Comparison of ENCODE assay signal across 22 cellular contexts in the genomic region with DNA sequence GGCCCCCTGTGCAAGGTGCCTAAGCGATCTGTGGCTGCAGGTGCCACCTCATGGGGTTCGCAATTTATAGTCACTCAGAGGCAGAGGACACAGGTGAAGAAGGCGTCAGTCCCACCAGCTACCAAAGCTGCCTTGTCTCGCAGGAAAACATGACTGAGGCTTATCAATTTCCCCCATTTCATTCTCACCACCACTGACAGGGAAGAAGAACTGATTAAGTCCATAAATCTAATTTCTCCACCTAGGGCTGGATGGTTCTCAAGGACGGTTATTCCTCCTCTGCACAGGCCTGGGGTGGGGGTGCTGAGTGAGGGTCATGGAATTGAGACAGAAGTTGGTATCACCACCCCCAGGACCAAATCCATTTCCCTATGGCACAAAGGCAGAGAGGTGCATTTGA. TPM values are rescaled to one million over a fixed set of nuclear protein-coding genes. Genes with fewer than 3 reads are reported as not detected.
DNase-seq lines count a peak whose midpoint lies in the region; ATAC-seq, FAIRE-seq and TF ChIP-seq lines count a peak whose summit lies in the region.
"Had no signal": no experiment of that assay in that cellular context is flagged by ENCODE, and none has a peak within 500 bp of the region (broad histone marks: within the 10 kb centered on the region; RNA-seq: fewer than 3 reads in every experiment).

No MANE protein-coding gene starts in this region.

- no peak for ATAC-seq in CD4-positive, CD25-positive, alpha-beta regulatory T cell (ENCODE audit: low read depth in 2 of 2)
- ATAC-seq in RWPE2 (ENCODE audit: low read depth) (no peak), GM12878 (no peak)
- ATAC-seq: Right ventricle myocardium inferior had no signal

- H3K4me3 Mint-ChIP-seq in CD4-positive, CD25-positive, alpha-beta regulatory T cell: no peak overlapping the region
- no peak overlapping the region for H3K4me3 Mint-ChIP-seq in neural crest cell

- no peaks in the 10 kb centered on the region for H3K9me2 ChIP-seq in PC-9 (ENCODE audit: insufficient read depth)

- H3K4me1 ChIP-seq in CD4-positive, CD25-positive, alpha-beta regulatory T cell (ENCODE audit: control insufficient read depth, insufficient read depth, low read length, poor library complexity, severe bottlenecking): no peaks in the 10 kb centered on the region
- H3K4me1 ChIP-seq in RWPE2 (ENCODE audit: insufficient read depth, poor library complexity, severe bottlenecking): peaks cover 33% of the 10 kb centered on the region
- peaks cover 8% of the 10 kb centered on the region for H3K4me1 ChIP-seq in GM12878 (ENCODE audit: control insufficient read depth, insufficient read depth, low read length)
- H3K4me1 ChIP-seq in PC-9 (replicated peaks; ENCODE audit: insufficient read depth): peaks cover 93% of the 10 kb centered on the region

- no peaks in the 10 kb centered on the region for H3K27me3 Mint-ChIP-seq in CD4-positive, CD25-positive, alpha-beta regulatory T cell
- no peaks in the 10 kb centered on the region for H3K27me3 Mint-ChIP-seq in neural crest cell (ENCODE audit: low read depth)

- H3K79me2 ChIP-seq in GM12878 (ENCODE audit: control insufficient read depth, insufficient read depth, low read length) (no peaks in the 10 kb centered on the region), PC-9 (ENCODE audit: low read depth) (peaks cover 35% of the 10 kb centered on the region)

- H3K27ac ChIP-seq in CD4-positive, CD25-positive, alpha-beta regulatory T cell (ENCODE audit: insufficient read depth, low read length, poor library complexity, severe bottlenecking): no peak overlapping the region
- H3K27ac ChIP-seq in RWPE2 (ENCODE audit: poor library complexity, severe bottlenecking) (peak overlapping the region; percentile 92), GM12878 (ENCODE audit: control insufficient read depth, insufficient read depth) (no peak overlapping the region), PC-9 (no peak overlapping the region)
- H3K27ac ChIP-seq: Peyer's patch had no signal

- no peak for TF ChIP-seq EP300 in GM12878 (IDR thresholded peaks at IDR 0.05; ENCODE audit: borderline replicate concordance in 1 of 2, control insufficient read depth in 1 of 2, low read depth in 2 of 2, low read length in 2 of 2)

- TF ChIP-seq POLR2A in GM12878 (IDR thresholded peaks at IDR 0.05; ENCODE audit: low read depth, low read length) (no peak), erythroblast (IDR thresholded peaks at IDR 0.05; ENCODE audit: low read length) (no peak)

- SMC1A ChIA-PET in GM12878 (lab: Charles Lee; ENCODE audit: uncharacterized antibody, unreplicated experiment): no interaction called here

- in situ Hi-C loops in GM12878 (cut with MboI): no loop called here

- intact Hi-C loops in GM12878 (cut with micrococcal nuclease; ENCODE audit: unreplicated experiment) (no loop called here), PC-9 (cut with micrococcal nuclease; ENCODE audit: unreplicated experiment) (no loop called here)

- H3K27ac Mint-ChIP-seq in CD4-positive, CD25-positive, alpha-beta regulatory T cell: peak overlapping the region in 2 of 3 donors; percentile 62 to 80
- H3K27ac Mint-ChIP-seq in neural crest cell (ENCODE audit: unreplicated experiment): peak overlapping the region; percentile 52

- H3K36me3 ChIP-seq in CD4-positive, CD25-positive, alpha-beta regulatory T cell (ENCODE audit: control insufficient read depth, insufficient read depth, low read length): no peaks in the 10 kb centered on the region
- H3K36me3 ChIP-seq in RWPE2 (ENCODE audit: low read depth): no peaks in the 10 kb centered on the region
- H3K36me3 ChIP-seq in GM12878 (ENCODE audit: control insufficient read depth in 2 of 2, insufficient read depth in 2 of 2, low read length in 1 of 2): no peaks in the 10 kb centered on the region
- H3K36me3 ChIP-seq in PC-9 (ENCODE audit: low read depth): no peaks in the 10 kb centered on the region
- H3K36me3 ChIP-seq: Peyer's patch had no signal

- no peaks in the 10 kb centered on the region for H3K9me3 ChIP-seq in CD4-positive, CD25-positive, alpha-beta regulatory T cell (ENCODE audit: control insufficient read depth in 2 of 2, low read length in 2 of 2)
- H3K9me3 ChIP-seq in RWPE2 (ENCODE audit: severe bottlenecking) (no peaks in the 10 kb centered on the region), GM12878 (replicated peaks; ENCODE audit: control insufficient read depth, insufficient read depth, low read length) (no peaks in the 10 kb centered on the region; the same call in 1 of the 3 replicates), PC-9 (ENCODE audit: insufficient read depth, low read depth) (no peaks in the 10 kb centered on the region)
- H3K9me3 ChIP-seq: Peyer's patch had no signal

- FAIRE-seq in GM12878 (lab: Jason Lieb, UNC): peak; percentile 27
- FAIRE-seq: D721Med, GM19239, H1 had no signal

- RAD21 ChIA-PET in GM12878 (lab: Charles Lee; ENCODE audit: unreplicated experiment): no interaction called here

- POLR2A ChIA-PET in GM12878 (lab: Charles Lee) (no interaction called here), PC-9 (lab: Charles Lee; ENCODE audit: unreplicated experiment) (no interaction called here)

- WGBS in GM12878 (ENCODE audit: insufficient coverage, insufficient replicate concordance, low lambda C conversion rate, missing lambda C conversion rate): 89% methylated on average over 5 of the region's 5 CpGs

- H3K4me1 Mint-ChIP-seq in CD4-positive, CD25-positive, alpha-beta regulatory T cell: peaks cover 9 to 72% (median 15%) of the 10 kb centered on the region in 4 donors
- peaks cover 12% of the 10 kb centered on the region for H3K4me1 Mint-ChIP-seq in neural crest cell

- H2AFZ ChIP-seq in GM12878 (ENCODE audit: control insufficient read depth, low read depth, low read length): no peak overlapping the region
- no peak overlapping the region for H2AFZ ChIP-seq in PC-9

- H4K20me1 ChIP-seq in GM12878 (ENCODE audit: control insufficient read depth, insufficient read depth) (no peaks in the 10 kb centered on the region), PC-9 (ENCODE audit: insufficient read depth) (no peaks in the 10 kb centered on the region)

- H3K36me3 Mint-ChIP-seq in CD4-positive, CD25-positive, alpha-beta regulatory T cell: peaks cover 21% of the 10 kb centered on the region
- no peaks in the 10 kb centered on the region for H3K36me3 Mint-ChIP-seq in neural crest cell (ENCODE audit: low read depth)
- H3K36me3 Mint-ChIP-seq: CD14-positive monocyte had no signal

- DNase-seq in CD4-positive, CD25-positive, alpha-beta regulatory T cell: no peak
- DNase-seq in RWPE2 (ENCODE audit: low spot score) (no peak), GM12878 (ENCODE audit: low read depth, low spot score) (no peak), neural crest cell (ENCODE audit: low read depth, low spot score) (no peak), PC-9 (no peak), SHP77 treated with DMSO at 0.1 percent for 48 hours (lab: John Stamatoyannopoulos, UW) (no peak), erythroblast (lab: John Stamatoyannopoulos, UW) (no peak), anterior cingulate cortex (lab: John Stamatoyannopoulos, UW) (no peak)
- DNase-seq: DMS53, MM.1S, NCI-H1048, NCI-H1417 treated with DMSO at 0.1 percent for 48 hours, NCI-H187, NCI-H2227 treated with DMSO at 0.1 percent for 48 hours, NCI-H510A treated with DMSO at 0.1 percent for 48 hours, NCI-H748 treated with DMSO at 0.1 percent for 48 hours, Peyer's patch had no signal

- no peak overlapping the region for H3K4me2 ChIP-seq in GM12878 (ENCODE audit: control insufficient read depth, insufficient read depth)
- H3K4me2 ChIP-seq in PC-9: no peak overlapping the region

- no peaks in the 10 kb centered on the region for H3K27me3 ChIP-seq in CD4-positive, CD25-positive, alpha-beta regulatory T cell (ENCODE audit: control insufficient read depth, insufficient read depth, low read length)
- H3K27me3 ChIP-seq in RWPE2 (ENCODE audit: insufficient read depth, poor library complexity, severe bottlenecking) (no peaks in the 10 kb centered on the region), GM12878 (replicated peaks in 1 of 2; ENCODE audit: control insufficient read depth in 2 of 2, insufficient read depth in 2 of 2, low read length in 1 of 2) (no peaks in the 10 kb centered on the region), PC-9 (ENCODE audit: insufficient read depth, low read depth) (no peaks in the 10 kb centered on the region)
- H3K27me3 ChIP-seq: Peyer's patch had no signal

- TF ChIP-seq RAD21 in GM12878 (IDR thresholded peaks at IDR 0.05; ENCODE audit: insufficient read depth, low read depth, low read length): no peak

- CTCF ChIA-PET in GM12878 (lab: Yijun Ruan, JAX) (no interaction called here), PC-9 (lab: Charles Lee) (no interaction called here)

- BruUV-seq in GM12878 (replicated peaks; lab: Mats Ljungman, UMichigan) (no TSS peak), PC-9 (replicated peaks; lab: Mats Ljungman, UMichigan) (no TSS peak)

- no peak overlapping the region for H3K4me3 ChIP-seq in CD4-positive, CD25-positive, alpha-beta regulatory T cell (ENCODE audit: low read depth, low read length)
- no peak overlapping the region for H3K4me3 ChIP-seq in RWPE2 (ENCODE audit: severe bottlenecking)
- H3K4me3 ChIP-seq in GM12878: no peak overlapping the region
- H3K4me3 ChIP-seq in PC-9: no peak overlapping the region
- H3K4me3 ChIP-seq: Peyer's patch had no signal

- H3K9ac ChIP-seq in GM12878 (ENCODE audit: control insufficient read depth, insufficient read depth, low read length): no peak overlapping the region

- H3K9me3 Mint-ChIP-seq in CD4-positive, CD25-positive, alpha-beta regulatory T cell: no peaks in the 10 kb centered on the region
- no peaks in the 10 kb centered on the region for H3K9me3 Mint-ChIP-seq in neural crest cell

- peaks cover 53% of the 10 kb centered on the region for H3F3A ChIP-seq in PC-9 (ENCODE audit: insufficient read depth, low read depth)

- TF ChIP-seq CTCF in RWPE2 (IDR thresholded peaks at IDR 0.05; ENCODE audit: poor library complexity, severe bottlenecking): no peak
- TF ChIP-seq CTCF in GM12878 (IDR thresholded peaks at IDR 0.05 in 2 of 3, conservative IDR thresholded peaks at IDR 0.05 in 1 of 3; ENCODE audit: control insufficient read depth in 2 of 3, extremely low read depth in 1 of 3, insufficient read depth in 1 of 3, low read depth in 3 of 3, low read length in 3 of 3): no peak
- TF ChIP-seq CTCF in neural crest cell (conservative IDR thresholded peaks at IDR 0.05): no peak
- TF ChIP-seq CTCF in PC-9 (conservative IDR thresholded peaks at IDR 0.05): no peak

RNA-seq across cellular contexts. Expression of a gene that starts 59.7 kb away (rescaled TPM):
- total RNA-seq in CD4-positive, CD25-positive, alpha-beta regulatory T cell: 57.2 TPM
- 1 to 10 TPM; 2.2 to 4.5 (median 3.9) TPM for polyA plus RNA-seq in CD4-positive, CD25-positive, alpha-beta regulatory T cell
- 1.9 and 3.8 TPM in 2 replicates for total RNA-seq in GM12878 (2013; cell fraction: nucleolus; rRNA removed)
- 0.11 and 0.17 TPM in 2 replicates for total RNA-seq in GM12878 (2014; rRNA removed)
- total RNA-seq in GM12878 (2014; rRNA removed; fragmentation: Illumina TruSeq; extraction: Trizol): 0.09 and 0.27 TPM in 2 replicates
- total RNA-seq in GM12878 (2021): 0.95 and 0.98 TPM in 2 replicates
- polyA plus RNA-seq in GM12878 (2011; ENCODE audit: low read depth): 0.13 TPM
- 0.56 and 1.0 TPM in 2 replicates for polyA plus RNA-seq in GM12878 (2011; rRNA removed)
- 0.67 and 0.80 TPM in 2 replicates for polyA plus RNA-seq in GM12878 (2011; cell fraction: cytosol; rRNA removed)
- 2.9 and 3.4 TPM in 2 replicates for polyA plus RNA-seq in GM12878 (2011; cell fraction: nucleus; rRNA removed)
- polyA plus RNA-seq in GM12878 (2012): 0.26 and 0.34 TPM in 2 replicates
- 0.29 TPM in 2 replicates for polyA plus RNA-seq in GM12878 (2014; fragmentation: Illumina TruSeq; extraction: Trizol)
- polyA plus RNA-seq in GM12878 (2014; fragmentation: Nextera tagmentation; extraction: Ambion mirVana): under 1 TPM in 1 of 2 experiments, not detected in 1; 0.05 TPM
- 0.24 and 0.25 TPM in 2 replicates for polyA plus RNA-seq in GM12878 (2014; rRNA removed)
- under 1 TPM; 0.03 to 0.08 TPM for polyA plus RNA-seq in GM12878 (2016; fragmentation: Nextera tagmentation; extraction: Ambion mirVana)
- 1.8 and 1.9 TPM in 2 replicates for polyA minus RNA-seq in GM12878 (2011; rRNA and poly(A)+ RNA removed)
- 0.27 and 0.73 TPM in 2 replicates for polyA minus RNA-seq in GM12878 (2011; cell fraction: cytosol; rRNA and poly(A)+ RNA removed)
- 3.3 and 4.5 TPM in 2 replicates for polyA minus RNA-seq in GM12878 (2011; cell fraction: nucleus; rRNA and poly(A)+ RNA removed)
- total RNA-seq in neural crest cell: 7.2 and 9.5 TPM in 2 replicates
- 16.6 and 21.6 TPM in 2 replicates for total RNA-seq in PC-9 (2021)
